ENCODE assay signal across 10 cellular contexts in genomic region chr12:99390707-99391106, GRCh38.
DNase-seq lines count a peak whose midpoint lies in the region; ATAC-seq and TF ChIP-seq lines count a peak whose summit lies in the region.
"Had no signal": no experiment of that assay in that cellular context is flagged by ENCODE, and none has a peak within 500 bp of the region (broad histone marks: within the 10 kb centered on the region; RNA-seq: fewer than 3 reads in every experiment).

No MANE protein-coding gene starts in this region.

- H3K9ac ChIP-seq in NT2/D1 (ENCODE audit: insufficient read length, low read depth) = no peak overlapping the region

- TF ChIP-seq CTCF in AG04449 (IDR thresholded peaks at IDR 0.05; ENCODE audit: insufficient read depth, low read length, missing control alignments) = peak; percentile 21
- TF ChIP-seq CTCF in GM12873 (IDR thresholded peaks at IDR 0.05; ENCODE audit: insufficient read depth, low read depth, low read length, missing control alignments) = peak; percentile 55

- no peak for ATAC-seq in GM21825 (IDR thresholded peaks at IDR 0.05; ENCODE audit: unreplicated experiment)
- no peak for ATAC-seq in GM21515 (IDR thresholded peaks at IDR 0.05; ENCODE audit: unreplicated experiment)

- H3K36me3 ChIP-seq in NT2/D1 (ENCODE audit: insufficient read depth, insufficient read length, low read length) = no peaks in the 10 kb centered on the region
- H3K36me3 ChIP-seq: prostate gland had no signal

- H3K4me3 ChIP-seq in AG04449 (ENCODE audit: low read depth, low read length) (no peak overlapping the region), NT2/D1 (ENCODE audit: insufficient read length, low read depth) (no peak overlapping the region)
- H3K4me3 ChIP-seq: prostate gland had no signal

- DNase-seq in AG04449 (ENCODE audit: low read depth, low spot score) = no peak
- DNase-seq in NT2/D1 (ENCODE audit: low read depth, low spot score) = peak; percentile 18
- DNase-seq in glomerular visceral epithelial cell (ENCODE audit: extremely low spot score) = peak; percentile 11
- DNase-seq in putamen (ENCODE audit: low spot score) = no peak
- no peak for DNase-seq in GF-D8 (lab: John Stamatoyannopoulos, UW)
- DNase-seq: stimulated activated naive CD4-positive, alpha-beta T cell treated with Interleukin-2 at 50 U/mL for 16 hours had no signal

- H3K4me1 ChIP-seq in NT2/D1 (ENCODE audit: insufficient read depth, insufficient read length) = no peaks in the 10 kb centered on the region
- H3K4me1 ChIP-seq: prostate gland had no signal

- no peaks in the 10 kb centered on the region for H3K9me3 ChIP-seq in NT2/D1 (ENCODE audit: insufficient read depth, low read length)
- H3K9me3 ChIP-seq: prostate gland had no signal

- POLR2A ChIA-PET in AG04449 (lab: Yijun Ruan, JAX) = no interaction called here

- no peaks in the 10 kb centered on the region for H3K27me3 ChIP-seq in NT2/D1 (ENCODE audit: insufficient read depth, insufficient read length)

- CTCF ChIA-PET in AG04449 (lab: Yijun Ruan, JAX) = interaction anchor here (0.8 to 3.0 kb wide), 6 partner anchors 230 to 378 kb away, joined by 3 to 14 read pairs (median 5); no protein-coding TSS in a partner anchor

Comparison
In these comparisons a context has a peak if more than half of its experiments do, and no peak if none do; other contexts are left out.
1. DNase-seq: peak in NT2/D1 (single experiment) and glomerular visceral epithelial cell (single experiment); none in AG04449 (single experiment), putamen (single experiment) and GF-D8 (single experiment).